Comparison of ENCODE assay signal across 20 cellular contexts in the genomic region with DNA sequence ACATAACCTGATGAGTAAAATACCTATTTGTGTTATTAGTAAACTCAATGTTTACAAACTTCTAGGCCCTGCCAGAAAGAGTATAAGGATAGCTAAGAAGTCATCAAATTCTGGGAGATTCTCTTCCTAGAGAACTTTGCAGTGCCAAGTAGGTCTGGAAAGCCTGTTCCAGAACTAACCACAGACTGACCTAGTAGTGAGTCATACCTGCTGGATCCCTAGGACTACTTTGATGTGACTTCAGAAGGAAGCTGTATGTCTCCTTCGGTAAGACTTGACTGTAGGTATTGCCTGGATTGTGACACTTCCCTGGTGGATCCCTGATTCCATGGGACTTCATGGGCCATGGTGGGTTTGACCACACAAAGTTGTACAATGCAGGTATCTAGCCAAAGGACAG.
DNase-seq lines count a peak whose midpoint lies in the region; ATAC-seq, FAIRE-seq and TF ChIP-seq lines count a peak whose summit lies in the region.
"Had no signal": no experiment of that assay in that cellular context is flagged by ENCODE, and none has a peak within 500 bp of the region (broad histone marks: within the 10 kb centered on the region; RNA-seq: fewer than 3 reads in every experiment).

No MANE protein-coding gene starts in this region.

- no peaks in the 10 kb centered on the region for H3K9me3 ChIP-seq in astrocyte (ENCODE audit: insufficient read depth, low read depth, low read length)
- H3K9me3 ChIP-seq: left ventricle myocardium inferior, vagina had no signal

- no peak overlapping the region for H3K27ac Mint-ChIP-seq in astrocyte (ENCODE audit: unreplicated experiment)
- H3K27ac Mint-ChIP-seq in stimulated activated effector memory CD8-positive, alpha-beta T cell treated with anti-CD3 and anti-CD28 coated beads, Interleukin-12 subunit alpha, Interleukin-12 subunit beta, amount 100 ng/mL, for 72 hours = no peak overlapping the region
- H3K27ac Mint-ChIP-seq: activated T-cell treated with anti-CD3 and anti-CD28 coated beads, Interleukin-2, amount 50 U/mL, for 24 hours; CD4-positive, alpha-beta T cell had no signal

- no peaks in the 10 kb centered on the region for H4K20me1 ChIP-seq in astrocyte (ENCODE audit: insufficient read depth, low read length)

- H3K4me1 ChIP-seq in astrocyte (ENCODE audit: insufficient read depth, low read length) (no peaks in the 10 kb centered on the region), foreskin keratinocyte (peaks cover 11% of the 10 kb centered on the region)
- H3K4me1 ChIP-seq: left ventricle myocardium inferior, vagina had no signal

- TF ChIP-seq CTCF in AG10803 (conservative IDR thresholded peaks at IDR 0.05; ENCODE audit: low read length) (no peak), astrocyte (IDR thresholded peaks at IDR 0.05; ENCODE audit: insufficient read depth, low read depth, low read length) (no peak), foreskin keratinocyte (conservative IDR thresholded peaks at IDR 0.05) (no peak)

- H3K27ac ChIP-seq in astrocyte (ENCODE audit: low read depth, low read length) = no peak overlapping the region
- H3K27ac ChIP-seq in foreskin keratinocyte = no peak overlapping the region
- H3K27ac ChIP-seq: cardiac muscle cell, left ventricle myocardium inferior, vagina, VCaP had no signal

- H3K4me3 Mint-ChIP-seq in astrocyte (ENCODE audit: unreplicated experiment) = no peak overlapping the region
- no peak overlapping the region for H3K4me3 Mint-ChIP-seq in stimulated activated effector memory CD8-positive, alpha-beta T cell treated with anti-CD3 and anti-CD28 coated beads, Interleukin-12 subunit alpha, Interleukin-12 subunit beta, amount 100 ng/mL, for 72 hours
- H3K4me3 Mint-ChIP-seq: activated naive CD4-positive, alpha-beta T cell treated with anti-CD3 and anti-CD28 coated beads, Interleukin-2, amount 50 U/mL, for 24 hours; activated T-cell treated with anti-CD3 and anti-CD28 coated beads, Interleukin-2, amount 50 U/mL, for 24 hours; CD4-positive, alpha-beta T cell had no signal

- no peaks in the 10 kb centered on the region for H3K79me2 ChIP-seq in astrocyte (ENCODE audit: insufficient read depth, low read length)

- no peaks in the 10 kb centered on the region for H3K36me3 Mint-ChIP-seq in astrocyte (ENCODE audit: low read depth, unreplicated experiment)
- H3K36me3 Mint-ChIP-seq in stimulated activated effector memory CD8-positive, alpha-beta T cell treated with anti-CD3 and anti-CD28 coated beads, Interleukin-12 subunit alpha, Interleukin-12 subunit beta, amount 100 ng/mL, for 72 hours = no peaks in the 10 kb centered on the region
- H3K36me3 Mint-ChIP-seq: activated naive CD4-positive, alpha-beta T cell treated with anti-CD3 and anti-CD28 coated beads, Interleukin-2, amount 50 U/mL, for 24 hours had no signal

- no peak overlapping the region for H3K4me3 ChIP-seq in AG10803 (ENCODE audit: low read length)
- no peak overlapping the region for H3K4me3 ChIP-seq in astrocyte (ENCODE audit: insufficient read depth, low read depth, low read length)
- H3K4me3 ChIP-seq: cardiac muscle cell, left ventricle myocardium inferior, vagina had no signal

- H3K9ac ChIP-seq in astrocyte (ENCODE audit: low read length) = no peak overlapping the region

- H3K4me2 ChIP-seq in astrocyte (ENCODE audit: low read length) = no peak overlapping the region

- no peaks in the 10 kb centered on the region for H3K36me3 ChIP-seq in astrocyte (ENCODE audit: insufficient read depth, low read length)
- H3K36me3 ChIP-seq: cardiac muscle cell, left ventricle myocardium inferior, vagina had no signal

- FAIRE-seq in astrocyte (lab: Jason Lieb, UNC) = no peak

- H3K27me3 ChIP-seq in astrocyte (ENCODE audit: insufficient read depth, low read length) (peaks cover 3% of the 10 kb centered on the region), foreskin keratinocyte (peaks cover 16% of the 10 kb centered on the region)
- H3K27me3 ChIP-seq: cardiac muscle cell, vagina had no signal

- ATAC-seq in foreskin keratinocyte (peak; percentile 98), HG02852 (IDR thresholded peaks at IDR 0.05; ENCODE audit: unreplicated experiment) (no peak)
- ATAC-seq in stimulated activated effector memory CD8-positive, alpha-beta T cell treated with anti-CD3 and anti-CD28 coated beads, Interleukin-12 subunit alpha, Interleukin-12 subunit beta, amount 100 ng/mL, for 72 hours = no peak
- ATAC-seq: sciatic nerve had no signal

- H3K27me3 Mint-ChIP-seq in astrocyte (ENCODE audit: low read depth, unreplicated experiment) = peaks cover 4% of the 10 kb centered on the region

- peak; percentile 3 for DNase-seq in AG10803 (ENCODE audit: low read depth)
- peak; percentile 45 for DNase-seq in HT1080 (ENCODE audit: low read depth)
- DNase-seq in astrocyte (ENCODE audit: low read depth) = peak; percentile 27
- peak; percentile 39 to 66 for DNase-seq in foreskin keratinocyte
- DNase-seq in stimulated activated effector memory CD8-positive, alpha-beta T cell treated with anti-CD3 and anti-CD28 coated beads, Interleukin-12 subunit alpha, Interleukin-12 subunit beta, amount 100 ng/mL, for 72 hours (ENCODE audit: low spot score in 2 of 2) = no peak
- DNase-seq in T-helper 9 cell = no peak
- DNase-seq in NAMALWA (ENCODE audit: low spot score) = no peak
- DNase-seq: ACHN; activated CD4-positive, alpha-beta T cell treated with anti-CD3 and anti-CD28 coated beads, Interleukin-2, amount 50 U/mL, for 4 hours; activated T-cell treated with anti-CD3 and anti-CD28 coated beads, Interleukin-2, amount 50 U/mL, for 24 hours; CD4-positive, alpha-beta T cell; left ventricle myocardium inferior; NCI-H1092 treated with DMSO at 0.1 percent for 48 hours; NCI-H82 had no signal

- no peaks in the 10 kb centered on the region for H3K9me3 Mint-ChIP-seq in astrocyte (ENCODE audit: unreplicated experiment)
- no peaks in the 10 kb centered on the region for H3K9me3 Mint-ChIP-seq in stimulated activated effector memory CD8-positive, alpha-beta T cell treated with anti-CD3 and anti-CD28 coated beads, Interleukin-12 subunit alpha, Interleukin-12 subunit beta, amount 100 ng/mL, for 72 hours
- H3K9me3 Mint-ChIP-seq: activated naive CD4-positive, alpha-beta T cell treated with anti-CD3 and anti-CD28 coated beads, Interleukin-2, amount 50 U/mL, for 24 hours; activated T-cell treated with anti-CD3 and anti-CD28 coated beads, Interleukin-2, amount 50 U/mL, for 24 hours; CD4-positive, alpha-beta T cell had no signal

- H3K4me1 Mint-ChIP-seq in astrocyte (ENCODE audit: low read depth, unreplicated experiment) = peaks cover 7% of the 10 kb centered on the region
- no peaks in the 10 kb centered on the region for H3K4me1 Mint-ChIP-seq in stimulated activated effector memory CD8-positive, alpha-beta T cell treated with anti-CD3 and anti-CD28 coated beads, Interleukin-12 subunit alpha, Interleukin-12 subunit beta, amount 100 ng/mL, for 72 hours

- H2AFZ ChIP-seq in astrocyte (ENCODE audit: low read depth, low read length) = no peak overlapping the region

Comparison
In these comparisons a context has a peak if more than half of its experiments do, and no peak if none do; other contexts are left out.
1. DNase-seq: peak in AG10803 (single experiment), HT1080 (single experiment), astrocyte (single experiment) and foreskin keratinocyte (2 of 2); none in stimulated activated effector memory CD8-positive, alpha-beta T cell treated with anti-CD3 and anti-CD28 coated beads, Interleukin-12 subunit alpha, Interleukin-12 subunit beta, amount 100 ng/mL, for 72 hours (0 of 2), T-helper 9 cell (single experiment) and NAMALWA (single experiment).